ENCODE assay signal across 27 cellular contexts in the genomic region with DNA sequence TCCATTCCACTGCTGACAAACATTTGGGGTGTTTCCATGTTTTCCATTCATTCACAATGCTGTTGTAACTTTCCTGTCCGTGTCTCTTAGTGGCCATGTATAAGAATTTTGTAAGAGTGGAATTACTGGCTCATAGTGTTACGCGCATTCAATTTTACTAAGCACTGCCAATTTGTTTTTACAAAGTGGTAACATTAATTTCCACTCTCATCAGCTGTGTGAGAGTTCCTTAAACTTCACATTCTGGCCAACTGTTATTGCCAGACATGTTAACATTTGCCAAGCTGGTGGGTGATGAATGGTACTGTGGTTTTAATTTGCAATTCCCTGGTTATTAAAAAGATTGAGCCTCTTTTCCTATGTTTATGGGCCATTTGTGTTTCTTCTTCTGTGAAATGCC.
"Had no signal": no experiment of that assay in that cellular context is flagged by ENCODE, and none has a peak within 500 bp of the region (broad histone marks: within the 10 kb centered on the region; RNA-seq: fewer than 3 reads in every experiment).

No MANE protein-coding gene starts in this region.

- H3K36me3 ChIP-seq: gastrocnemius medialis, heart right ventricle, neural progenitor cell, thoracic aorta had no signal

- H3K4me1 ChIP-seq: esophagus squamous epithelium, gastrocnemius medialis, heart right ventricle, neural progenitor cell, psoas muscle, upper lobe of left lung had no signal

- H3K27me3 ChIP-seq: esophagus squamous epithelium, gastrocnemius medialis, heart right ventricle, neural progenitor cell, upper lobe of left lung had no signal

- H3K4me2 ChIP-seq: neural progenitor cell had no signal

- H3K9me3 ChIP-seq: gastrocnemius medialis, heart right ventricle, mucosa of descending colon, psoas muscle, thoracic aorta, upper lobe of left lung had no signal

- DNase-seq: activated B cell treated with CpG ODN at 0.5 μM for 24 hours; activated CD4-positive, alpha-beta T cell treated with anti-CD3 and anti-CD28 coated beads, Interleukin-2, amount 10 ng/mL, durations not matched to agents 24 days and 14 days; activated CD8-positive, alpha-beta T cell treated with anti-CD3 and anti-CD28 coated beads for 36 hours; activated effector memory CD4-positive, alpha-beta T cell treated with Interleukin-2 at 50 U/mL for 16 hours; activated naive CD4-positive, alpha-beta T cell treated with anti-CD3 and anti-CD28 coated beads, Interleukin-2, amount 10 ng/mL, durations not matched to agents 7 days and 5 days; activated naive CD8-positive, alpha-beta T cell treated with anti-CD3 and anti-CD28 coated beads, Interleukin-2, amount 50 U/mL, for 24 hours; activated T-cell treated with anti-CD3 and anti-CD28 coated beads, Interleukin-2, amount 50 U/mL, for 4 hours; anterior cingulate cortex; cerebellar nuclear complex; cortex of kidney; effector memory CD4-positive, alpha-beta T cell; esophagus squamous epithelium; gastrocnemius medialis; heart right ventricle; immature natural killer cell; kidney glomerular epithelial cell; mesenchymal stem cell; mucosa of descending colon; naive thymus-derived CD4-positive, alpha-beta T cell; psoas muscle; right cardiac atrium; T-cell; upper lobe of left lung had no signal

- H2AFZ ChIP-seq: neural progenitor cell had no signal

- H3K27ac ChIP-seq: esophagus squamous epithelium, gastrocnemius medialis, heart right ventricle, neural progenitor cell, psoas muscle, skin epidermis, thoracic aorta, upper lobe of left lung had no signal

- H3K4me3 ChIP-seq: esophagus squamous epithelium, gastrocnemius medialis, heart right ventricle, mucosa of descending colon, neural progenitor cell, psoas muscle, skin epidermis, thoracic aorta, upper lobe of left lung had no signal

- H3K9ac ChIP-seq: neural progenitor cell had no signal

- ATAC-seq: activated CD8-positive, alpha-beta T cell treated with anti-CD3 and anti-CD28 coated beads for 36 hours; activated naive CD8-positive, alpha-beta T cell treated with anti-CD3 and anti-CD28 coated beads, Interleukin-2, amount 50 U/mL, for 24 hours; activated T-cell treated with anti-CD3 and anti-CD28 coated beads, Interleukin-2, amount 50 U/mL, for 4 hours; gastrocnemius medialis; heart right ventricle; mucosa of descending colon; naive thymus-derived CD4-positive, alpha-beta T cell; psoas muscle; right cardiac atrium; SK-N-SH treated with all-trans-retinoic acid at 6 μM for 48 hours; T-cell had no signal
